ENCODE assay signal across 10 cellular contexts in genomic region chr10:132231656-132232552, GRCh38. TPM values are rescaled to one million over a fixed set of nuclear protein-coding genes. Genes with fewer than 3 reads are reported as not detected.
DNase-seq lines count a peak whose midpoint lies in the region; ATAC-seq and TF ChIP-seq lines count a peak whose summit lies in the region.
"Had no signal": no experiment of that assay in that cellular context is flagged by ENCODE, and none has a peak within 500 bp of the region (broad histone marks: within the 10 kb centered on the region; RNA-seq: fewer than 3 reads in every experiment).

No MANE protein-coding gene starts in this region.

- H3K4me1 Mint-ChIP-seq in activated CD4-positive, alpha-beta T cell treated with anti-CD3 and anti-CD28 coated beads for 36 hours = peaks cover 34% of the 10 kb centered on the region
- H3K4me1 Mint-ChIP-seq in activated T-cell treated with anti-CD3 and anti-CD28 coated beads, Interleukin-2, amount 50 U/mL, for 72 hours (ENCODE audit: low read depth) = peaks cover 30% of the 10 kb centered on the region
- peaks cover 16% of the 10 kb centered on the region for H3K4me1 Mint-ChIP-seq in neural progenitor cell

- no peaks in the 10 kb centered on the region for H3K9me3 Mint-ChIP-seq in activated CD4-positive, alpha-beta T cell treated with anti-CD3 and anti-CD28 coated beads for 36 hours (ENCODE audit: low read depth)
- H3K9me3 Mint-ChIP-seq in activated T-cell treated with anti-CD3 and anti-CD28 coated beads, Interleukin-2, amount 50 U/mL, for 72 hours = no peaks in the 10 kb centered on the region
- peaks cover 2% of the 10 kb centered on the region for H3K9me3 Mint-ChIP-seq in neural progenitor cell

- POLR2A ChIA-PET in activated CD4-positive, alpha-beta T cell treated with anti-CD3 and anti-CD28 coated beads for 36 hours (lab: Charles Lee) = no interaction called here

- peak; percentile 64 for ATAC-seq in activated CD4-positive, alpha-beta T cell treated with anti-CD3 and anti-CD28 coated beads for 36 hours
- ATAC-seq in activated T-cell treated with anti-CD3 and anti-CD28 coated beads, Interleukin-2, amount 50 U/mL, for 72 hours (replicated peaks in 1 of 2) = peak; percentile 54 to 59
- ATAC-seq: esophagus mucosa had no signal

- TF ChIP-seq CTCF in osteoblast (IDR thresholded peaks at IDR 0.05; ENCODE audit: extremely low read depth, low read depth, low read length) (no peak), neural progenitor cell (IDR thresholded peaks at IDR 0.05) (no peak)

- DNase-seq in activated CD4-positive, alpha-beta T cell treated with anti-CD3 and anti-CD28 coated beads for 36 hours = peak; percentile 70
- DNase-seq in activated CD4-positive, alpha-beta T cell treated with anti-CD3 and anti-CD28 coated beads for 4 hours = no peak
- DNase-seq in NCI-H187 treated with DMSO at 0.1 percent for 48 hours (lab: John Stamatoyannopoulos, UW) (peak; percentile 29), osteoblast (ENCODE audit: insufficient read length, low spot score, missing footprints) (peak; percentile 61), GM03348 (ENCODE audit: low spot score) (no peak), neural progenitor cell (ENCODE audit: low spot score) (no peak), NCI-H774 (lab: John Stamatoyannopoulos, UW) (no peak)
- DNase-seq in activated T-cell treated with anti-CD3 and anti-CD28 coated beads, Interleukin-2, amount 50 U/mL, for 72 hours = peak; percentile 39

- H3K27me3 ChIP-seq in osteoblast (ENCODE audit: insufficient read depth, low read length) = no peaks in the 10 kb centered on the region
- no peaks in the 10 kb centered on the region for H3K27me3 ChIP-seq in neural progenitor cell

- H3K36me3 Mint-ChIP-seq in activated CD4-positive, alpha-beta T cell treated with anti-CD3 and anti-CD28 coated beads for 36 hours (ENCODE audit: low read depth) = no peaks in the 10 kb centered on the region
- H3K36me3 Mint-ChIP-seq in activated T-cell treated with anti-CD3 and anti-CD28 coated beads, Interleukin-2, amount 50 U/mL, for 72 hours (ENCODE audit: insufficient read depth in 2 of 2) = no peaks in the 10 kb centered on the region
- H3K36me3 Mint-ChIP-seq in neural progenitor cell = peaks cover 5% of the 10 kb centered on the region

- H3K4me3 Mint-ChIP-seq in activated CD4-positive, alpha-beta T cell treated with anti-CD3 and anti-CD28 coated beads for 36 hours = peak overlapping the region; percentile 44
- peak overlapping the region; percentile 63 to 76 for H3K4me3 Mint-ChIP-seq in activated T-cell treated with anti-CD3 and anti-CD28 coated beads, Interleukin-2, amount 50 U/mL, for 72 hours
- no peak overlapping the region for H3K4me3 Mint-ChIP-seq in neural progenitor cell

- H3K27ac Mint-ChIP-seq in activated CD4-positive, alpha-beta T cell treated with anti-CD3 and anti-CD28 coated beads for 36 hours = peak overlapping the region; percentile 88
- H3K27ac Mint-ChIP-seq in activated T-cell treated with anti-CD3 and anti-CD28 coated beads, Interleukin-2, amount 50 U/mL, for 72 hours = peak overlapping the region; percentile 89
- H3K27ac Mint-ChIP-seq in neural progenitor cell = no peak overlapping the region

- H3K9me3 ChIP-seq in osteoblast (ENCODE audit: low read depth, low read length) (no peaks in the 10 kb centered on the region), neural progenitor cell (ENCODE audit: low read depth) (no peaks in the 10 kb centered on the region)
- H3K9me3 ChIP-seq: SJSA1 had no signal

- H3K27ac ChIP-seq in osteoblast (ENCODE audit: low read depth, low read length) (no peak overlapping the region), neural progenitor cell (no peak overlapping the region)
- H3K27ac ChIP-seq: SJSA1 had no signal

- H3F3A ChIP-seq in neural progenitor cell (ENCODE audit: low read depth) = no peaks in the 10 kb centered on the region

- H3K4me1 ChIP-seq in osteoblast (ENCODE audit: insufficient read depth, low read length) (no peaks in the 10 kb centered on the region), neural progenitor cell (no peaks in the 10 kb centered on the region)
- H3K4me1 ChIP-seq: SJSA1 had no signal

- no peak overlapping the region for H3K9ac ChIP-seq in neural progenitor cell

- no peaks in the 10 kb centered on the region for H4K20me1 ChIP-seq in osteoblast (ENCODE audit: insufficient read depth, low read length)
- H4K20me1 ChIP-seq in neural progenitor cell (ENCODE audit: low read depth) = no peaks in the 10 kb centered on the region

- H3K4me3 ChIP-seq in osteoblast (ENCODE audit: insufficient read depth, low read length) (no peak overlapping the region), neural progenitor cell (no peak overlapping the region)
- H3K4me3 ChIP-seq: SJSA1 had no signal

- CTCF ChIA-PET in activated CD4-positive, alpha-beta T cell treated with anti-CD3 and anti-CD28 coated beads for 36 hours (lab: Charles Lee) = interaction anchor here (0.7 kb wide), 1 partner anchor 169 kb away, joined by 4 read pairs; no protein-coding TSS in a partner anchor

- H2AFZ ChIP-seq in osteoblast (ENCODE audit: low read length) (no peak overlapping the region), neural progenitor cell (replicated peaks) (no peak overlapping the region)

- H3K4me2 ChIP-seq in osteoblast (ENCODE audit: insufficient read depth, low read length) (no peak overlapping the region), neural progenitor cell (no peak overlapping the region)

- H3K27me3 Mint-ChIP-seq in activated CD4-positive, alpha-beta T cell treated with anti-CD3 and anti-CD28 coated beads for 36 hours = no peaks in the 10 kb centered on the region
- no peaks in the 10 kb centered on the region for H3K27me3 Mint-ChIP-seq in activated T-cell treated with anti-CD3 and anti-CD28 coated beads, Interleukin-2, amount 50 U/mL, for 72 hours (ENCODE audit: low read depth)
- peaks cover 6% of the 10 kb centered on the region for H3K27me3 Mint-ChIP-seq in neural progenitor cell (ENCODE audit: insufficient read depth, low read depth)

- H3K79me2 ChIP-seq in osteoblast (ENCODE audit: insufficient read depth, low read length) (no peaks in the 10 kb centered on the region), neural progenitor cell (ENCODE audit: low read depth) (no peaks in the 10 kb centered on the region)

- intact Hi-C loops in activated CD4-positive, alpha-beta T cell treated with anti-CD3 and anti-CD28 coated beads for 36 hours (cut with DNase I, micrococcal nuclease) = loop anchor here in 1 of 2 experiments (1.0 to 5.0 kb wide), 2 partner anchors 76 to 215 kb away; no protein-coding TSS in a partner anchor

- no peaks in the 10 kb centered on the region for H3K36me3 ChIP-seq in osteoblast (ENCODE audit: insufficient read depth, low read length)
- no peaks in the 10 kb centered on the region for H3K36me3 ChIP-seq in neural progenitor cell
- H3K36me3 ChIP-seq: SJSA1 had no signal

RNA-seq across cellular contexts. Expression of gene DPYSL4, which starts 45.2 kb away (rescaled TPM):
- total RNA-seq in activated CD4-positive, alpha-beta T cell treated with anti-CD3 and anti-CD28 coated beads for 36 hours = 10 to 100 TPM; 15.0 to 15.2 TPM
- total RNA-seq in activated T-cell treated with anti-CD3 and anti-CD28 coated beads, Interleukin-2, amount 50 U/mL, for 72 hours = 1 to 10 TPM; 4.8 to 9.9 TPM
- total RNA-seq in osteoblast (0.72 and 2.4 TPM in 2 replicates), neural progenitor cell (ENCODE audit: low replicate concordance) (17.7 and 28.1 TPM in 2 replicates)

Comparison
In these comparisons a context has a peak if more than half of its experiments do, and no peak if none do; other contexts are left out.
1. DNase-seq: peak in activated CD4-positive, alpha-beta T cell treated with anti-CD3 and anti-CD28 coated beads for 36 hours (single experiment), NCI-H187 treated with DMSO at 0.1 percent for 48 hours (single experiment), activated T-cell treated with anti-CD3 and anti-CD28 coated beads, Interleukin-2, amount 50 U/mL, for 72 hours (2 of 2) and osteoblast (single experiment); none in activated CD4-positive, alpha-beta T cell treated with anti-CD3 and anti-CD28 coated beads for 4 hours (0 of 2), GM03348 (single experiment), neural progenitor cell (single experiment) and NCI-H774 (single experiment).